8 cellular contexts compared by ENCODE assay signal in the genomic region with DNA sequence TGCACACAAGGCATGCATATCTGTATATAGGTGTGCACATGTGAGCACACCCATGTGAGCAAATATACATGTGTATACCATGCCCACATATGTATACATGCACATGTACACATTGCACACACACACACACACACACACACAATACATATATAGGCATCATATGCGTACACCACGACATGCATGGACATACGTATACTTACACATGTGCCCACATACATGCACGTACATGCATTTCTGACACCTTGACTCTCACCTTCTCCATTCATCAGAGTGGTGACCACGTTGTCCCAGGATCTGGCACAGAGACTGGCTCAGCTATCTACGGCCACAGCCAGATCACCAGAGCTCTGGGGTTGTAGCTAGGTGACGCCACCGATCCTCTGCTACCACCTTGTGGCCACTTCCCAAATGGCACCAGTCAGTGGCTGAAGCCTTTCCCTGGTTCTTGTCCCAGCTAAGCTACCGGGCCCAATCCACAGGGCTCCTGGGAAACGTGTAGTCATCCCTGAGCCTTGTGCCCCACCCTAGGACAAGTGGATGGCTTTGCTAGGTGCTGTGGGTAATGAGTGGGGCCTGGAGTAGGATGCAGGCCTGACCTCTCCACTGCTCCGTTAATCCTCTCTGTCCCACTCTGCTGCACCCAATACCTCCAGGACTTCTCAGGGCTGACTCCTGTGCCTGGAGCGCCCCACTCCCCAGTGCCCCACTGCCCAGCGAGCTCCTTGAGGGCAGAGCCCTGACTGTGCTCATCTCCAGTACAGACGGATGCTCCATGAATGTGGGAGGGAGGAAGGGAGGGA.
A peak's percentile ranks its signal among the peaks of the same experiment; 100 is the strongest.
DNase-seq lines count a peak whose midpoint lies in the region; ATAC-seq and TF ChIP-seq lines count a peak whose summit lies in the region.

No MANE protein-coding gene starts in this region.

- in situ Hi-C loops in G401 (cut with HindIII; ENCODE audit: low sequenced_read_pairs): no loop called here

- TF ChIP-seq CTCF in progenitor cell of endocrine pancreas (IDR thresholded peaks at IDR 0.05; ENCODE audit: unreplicated experiment): peak; percentile 97
- TF ChIP-seq CTCF in vagina (IDR thresholded peaks at IDR 0.05): peak; percentile 88 to 94 (median 92)

- H3K4me3 Mint-ChIP-seq in progenitor cell of endocrine pancreas (ENCODE audit: low read depth): no peak overlapping the region

- H3K4me1 ChIP-seq in vagina: peaks cover 17% of the 10 kb centered on the region

- H3K36me3 Mint-ChIP-seq in progenitor cell of endocrine pancreas (ENCODE audit: insufficient read depth): no peaks in the 10 kb centered on the region

- H3K9me3 ChIP-seq in vagina: no peaks in the 10 kb centered on the region

- intact Hi-C loops in Right ventricle myocardium inferior (cut with DNase I) (loop anchor here (2.0 to 10.0 kb wide), 4 partner anchors 213 to 383 kb away; a partner anchor contains a TSS), vagina (cut with DNase I) (loop anchor here (5.0 kb wide), 1 partner anchor 211 kb away; no protein-coding TSS in a partner anchor)

- ATAC-seq in SK-N-SH treated with all-trans-retinoic acid at 6 μM for 48 hours (peak; percentile 95), Right ventricle myocardium inferior (peak; percentile 72)

- H3K36me3 ChIP-seq in H7 (replicated peaks; ENCODE audit: control insufficient read depth, insufficient read depth, low read length): no peaks in the 10 kb centered on the region
- H3K36me3 ChIP-seq in vagina: no peaks in the 10 kb centered on the region

- no peak overlapping the region for H3K27ac ChIP-seq in vagina

- DNase-seq in G401 (ENCODE audit: low spot score): peak; percentile 87
- peak; percentile 92 for DNase-seq in H7
- peak; percentile 70 for DNase-seq in NCI-H1092 (lab: John Stamatoyannopoulos, UW)
- peak; percentile 77 for DNase-seq in activated naive CD4-positive, alpha-beta T cell treated with anti-CD3 and anti-CD28 coated beads, Interleukin-2, amount 50 U/mL, for 16 hours
- peak; percentile 84 for DNase-seq in Right ventricle myocardium inferior (ENCODE audit: missing footprints)
- DNase-seq in progenitor cell of endocrine pancreas (ENCODE audit: low spot score, unreplicated experiment): peak; percentile 85
- no peak for DNase-seq in vagina (ENCODE audit: extremely low spot score in 2 of 2)

- no peak for TF ChIP-seq POLR2A in vagina (IDR thresholded peaks at IDR 0.05)

- H3K9me3 Mint-ChIP-seq in progenitor cell of endocrine pancreas (ENCODE audit: low read depth): no peaks in the 10 kb centered on the region

- H3K27ac Mint-ChIP-seq in progenitor cell of endocrine pancreas: no peak overlapping the region

- H3K27me3 ChIP-seq in H7 (ENCODE audit: control insufficient read depth, insufficient read depth, low read length): no peaks in the 10 kb centered on the region
- H3K27me3 ChIP-seq in vagina: no peaks in the 10 kb centered on the region

- H3K4me3 ChIP-seq in H7 (ENCODE audit: insufficient read depth, low read depth, low read length) (no peak overlapping the region), vagina (no peak overlapping the region)

- H3K4me1 Mint-ChIP-seq in progenitor cell of endocrine pancreas (ENCODE audit: low read depth): peaks cover 7% of the 10 kb centered on the region

- peaks cover 12% of the 10 kb centered on the region for H3K27me3 Mint-ChIP-seq in progenitor cell of endocrine pancreas

TF ChIP-seq in SK-N-SH treated with all-trans-retinoic acid at 6 μM for 48 hours, 23 proteins besides CTCF, POLR2A, EP300 and RAD21:
- TF ChIP-seq, protein P1, sequence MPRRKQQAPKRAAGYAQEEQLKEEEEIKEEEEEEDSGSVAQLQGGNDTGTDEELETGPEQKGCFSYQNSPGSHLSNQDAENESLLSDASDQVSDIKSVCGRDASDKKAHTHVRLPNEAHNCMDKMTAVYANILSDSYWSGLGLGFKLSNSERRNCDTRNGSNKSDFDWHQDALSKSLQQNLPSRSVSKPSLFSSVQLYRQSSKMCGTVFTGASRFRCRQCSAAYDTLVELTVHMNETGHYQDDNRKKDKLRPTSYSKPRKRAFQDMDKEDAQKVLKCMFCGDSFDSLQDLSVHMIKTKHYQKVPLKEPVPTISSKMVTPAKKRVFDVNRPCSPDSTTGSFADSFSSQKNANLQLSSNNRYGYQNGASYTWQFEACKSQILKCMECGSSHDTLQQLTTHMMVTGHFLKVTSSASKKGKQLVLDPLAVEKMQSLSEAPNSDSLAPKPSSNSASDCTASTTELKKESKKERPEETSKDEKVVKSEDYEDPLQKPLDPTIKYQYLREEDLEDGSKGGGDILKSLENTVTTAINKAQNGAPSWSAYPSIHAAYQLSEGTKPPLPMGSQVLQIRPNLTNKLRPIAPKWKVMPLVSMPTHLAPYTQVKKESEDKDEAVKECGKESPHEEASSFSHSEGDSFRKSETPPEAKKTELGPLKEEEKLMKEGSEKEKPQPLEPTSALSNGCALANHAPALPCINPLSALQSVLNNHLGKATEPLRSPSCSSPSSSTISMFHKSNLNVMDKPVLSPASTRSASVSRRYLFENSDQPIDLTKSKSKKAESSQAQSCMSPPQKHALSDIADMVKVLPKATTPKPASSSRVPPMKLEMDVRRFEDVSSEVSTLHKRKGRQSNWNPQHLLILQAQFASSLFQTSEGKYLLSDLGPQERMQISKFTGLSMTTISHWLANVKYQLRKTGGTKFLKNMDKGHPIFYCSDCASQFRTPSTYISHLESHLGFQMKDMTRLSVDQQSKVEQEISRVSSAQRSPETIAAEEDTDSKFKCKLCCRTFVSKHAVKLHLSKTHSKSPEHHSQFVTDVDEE (CRISPR knock-in tag; IDR thresholded peaks at IDR 0.05): 0 out of 2 replicates have a peak, but pooled peaks have one; percentile 14
- no peak for TF ChIP-seq ZNF70 (CRISPR knock-in tag; IDR thresholded peaks at IDR 0.05)

Comparison
In these comparisons a context has a peak if more than half of its experiments do, and no peak if none do; other contexts are left out.
1. DNase-seq: peak in G401 (single experiment), H7 (single experiment), NCI-H1092 (single experiment), activated naive CD4-positive, alpha-beta T cell treated with anti-CD3 and anti-CD28 coated beads, Interleukin-2, amount 50 U/mL, for 16 hours (single experiment), Right ventricle myocardium inferior (single experiment) and progenitor cell of endocrine pancreas (single experiment); none in vagina (0 of 2).